In the genomic region with DNA sequence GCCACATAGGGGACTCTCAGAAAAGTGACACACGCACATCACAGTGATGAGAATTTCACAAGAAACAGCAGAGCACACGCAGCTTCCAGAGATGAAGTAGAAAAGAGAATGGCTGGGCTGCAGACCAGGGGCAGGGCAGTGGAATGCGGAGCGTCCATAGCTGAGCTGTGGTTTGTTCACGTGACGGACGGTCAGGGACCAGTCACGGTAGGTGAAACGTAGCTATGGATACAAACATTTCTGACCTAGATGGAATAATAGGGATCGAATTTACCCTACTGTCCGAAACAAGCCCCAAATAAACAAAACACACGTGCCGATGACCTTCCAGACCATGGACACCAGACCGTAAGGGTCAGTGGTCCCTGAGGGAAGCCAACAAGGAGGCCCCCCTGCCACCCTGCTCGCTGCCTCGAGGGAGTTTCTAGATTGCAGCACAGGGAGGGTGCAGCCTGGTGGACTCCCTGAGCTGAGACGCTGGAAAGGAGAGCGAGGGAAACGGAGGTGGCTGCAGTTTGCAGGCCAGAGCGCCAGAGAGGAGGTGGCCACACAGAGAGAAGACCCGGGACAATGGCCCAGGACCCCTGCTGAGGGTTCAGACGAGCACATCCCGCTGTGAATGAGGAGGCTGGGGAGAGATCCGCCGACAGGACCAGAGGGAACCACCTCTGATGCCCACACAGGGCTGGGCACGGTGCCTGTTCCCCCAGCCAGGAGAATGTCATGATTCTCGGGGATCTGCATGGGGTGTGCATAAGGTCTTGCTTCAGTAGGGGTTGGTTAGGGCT, we compare ENCODE assay signal across 15 cellular contexts. TPM values are rescaled to one million over a fixed set of nuclear protein-coding genes. Genes with fewer than 3 reads are reported as not detected.
"Had no signal": no experiment of that assay in that cellular context is flagged by ENCODE, and none has a peak within 500 bp of the region (broad histone marks: within the 10 kb centered on the region; RNA-seq: fewer than 3 reads in every experiment).

No MANE protein-coding gene starts in this region.

- H3K27me3 ChIP-seq: colonic mucosa, pancreas had no signal

- H3K4me1 ChIP-seq: colonic mucosa, pancreas, transverse colon had no signal

- H3K4me3 Mint-ChIP-seq: activated B cell treated with CpG ODN at 0.5 μM for 24 hours; activated T-helper 1 cell treated with anti-CD3 and anti-CD28 coated beads, Interleukin-12 subunit alpha, Interleukin-12 subunit beta, Interleukin-2, Interleukin-4 antibody, amounts not matched to agents 30 ng/mL and 10 ng/mL and 1 ng/mL, durations not matched to agents 14 hours and 24 hours and 36 hours; naive thymus-derived CD4-positive, alpha-beta T cell had no signal

- H3K9me3 ChIP-seq: colonic mucosa, pancreas, transverse colon had no signal

- H3K4me3 ChIP-seq: cardiac muscle cell, colonic mucosa, pancreas, transverse colon had no signal

- H3K36me3 ChIP-seq: cardiac muscle cell, colonic mucosa, pancreas, transverse colon had no signal

- ATAC-seq: naive thymus-derived CD4-positive, alpha-beta T cell; pancreas had no signal

- H3K27ac ChIP-seq: cardiac muscle cell, colonic mucosa, pancreas, transverse colon had no signal

- H3K36me3 Mint-ChIP-seq: naive thymus-derived CD4-positive, alpha-beta T cell had no signal

- H3K27ac Mint-ChIP-seq: activated B cell treated with CpG ODN at 0.5 μM for 24 hours; activated T-helper 1 cell treated with anti-CD3 and anti-CD28 coated beads, Interleukin-12 subunit alpha, Interleukin-12 subunit beta, Interleukin-2, Interleukin-4 antibody, amounts not matched to agents 30 ng/mL and 10 ng/mL and 1 ng/mL, durations not matched to agents 14 hours and 24 hours and 36 hours; naive thymus-derived CD4-positive, alpha-beta T cell had no signal

- H3K9me3 Mint-ChIP-seq: activated B cell treated with CpG ODN at 0.5 μM for 24 hours; activated T-helper 1 cell treated with anti-CD3 and anti-CD28 coated beads, Interleukin-12 subunit alpha, Interleukin-12 subunit beta, Interleukin-2, Interleukin-4 antibody, amounts not matched to agents 30 ng/mL and 10 ng/mL and 1 ng/mL, durations not matched to agents 14 hours and 24 hours and 36 hours had no signal

- DNase-seq: activated B cell treated with CpG ODN at 0.5 μM for 24 hours; activated CD4-positive, alpha-beta T cell treated with anti-CD3 and anti-CD28 coated beads for 48 hours; activated naive CD4-positive, alpha-beta T cell treated with Interleukin-2 at 50 U/mL for 16 hours; colonic mucosa; naive thymus-derived CD4-positive, alpha-beta T cell; pancreas; stimulated activated CD4-positive, alpha-beta T cell treated with anti-CD3 and anti-CD28 coated beads, Interleukin-15, amount 100 ng/mL, for 24 hours; stimulated activated CD4-positive, alpha-beta T cell treated with anti-CD3 and anti-CD28 coated beads, Interleukin-4, amount 100 ng/mL, for 24 hours; stimulated activated naive CD4-positive, alpha-beta T cell treated with Interleukin-2 at 50 U/mL for 16 hours; T-helper 2 cell; transverse colon had no signal

- H3K4me1 Mint-ChIP-seq: activated B cell treated with CpG ODN at 0.5 μM for 24 hours; naive thymus-derived CD4-positive, alpha-beta T cell had no signal

RNA-seq across cellular contexts. Expression of a gene that starts 49.0 kb away (rescaled TPM):
- total RNA-seq: activated T-helper 1 cell treated with anti-CD3 and anti-CD28 coated beads, Interleukin-12 subunit alpha, Interleukin-12 subunit beta, Interleukin-2, Interleukin-4 antibody, amounts not matched to agents 30 ng/mL and 10 ng/mL and 1 ng/mL, durations not matched to agents 14 hours and 24 hours and 36 hours; cardiac muscle cell; colonic mucosa; mononuclear cell; pancreas; skeletal muscle tissue; transverse colon had no signal
- polyA plus RNA-seq: cardiac muscle cell; naive thymus-derived CD4-positive, alpha-beta T cell; pancreas had no signal
